In genomic region chr7:43439631-43440401, GRCh38 we compare ENCODE assay signal across 8 cellular contexts.
DNase-seq lines count a peak whose midpoint lies in the region; ATAC-seq and TF ChIP-seq lines count a peak whose summit lies in the region.

No MANE protein-coding gene starts in this region.

- DNase-seq in MCF 10A (ENCODE audit: unreplicated experiment) (peak; percentile 64), breast epithelium (ENCODE audit: low spot score in 2 of 2) (no peak), PC-3 (peak; percentile 68), foreskin melanocyte (peak; percentile 28), gastrocnemius medialis (no peak), posterior vena cava (ENCODE audit: low spot score) (no peak)
- peak; percentile 60 to 74 for DNase-seq in activated T-cell treated with anti-CD3 and anti-CD28 coated beads, Interleukin-2, amount 50 U/mL, for 48 hours

- H3K27ac ChIP-seq in breast epithelium = no peak overlapping the region
- no peak overlapping the region for H3K27ac ChIP-seq in PC-3 (ENCODE audit: low read length)
- no peak overlapping the region for H3K27ac ChIP-seq in gastrocnemius medialis

- H3K36me3 ChIP-seq in breast epithelium (no peaks in the 10 kb centered on the region), PC-3 (ENCODE audit: low read depth, low read length) (no peaks in the 10 kb centered on the region), gastrocnemius medialis (no peaks in the 10 kb centered on the region)

- intact Hi-C loops in MCF 10A (cut with micrococcal nuclease) (loop anchor here (1.0 kb wide), 2 partner anchors 179 to 499 kb away; no protein-coding TSS in a partner anchor), breast epithelium (cut with DNase I; ENCODE audit: low total_unique reads) (no loop called here), PC-3 (cut with micrococcal nuclease) (no loop called here), gastrocnemius medialis (cut with DNase I; ENCODE audit: low total_unique reads) (no loop called here), posterior vena cava (cut with DNase I) (no loop called here)

- H3F3A ChIP-seq in PC-3 (ENCODE audit: low read length, unreplicated experiment) = no peaks in the 10 kb centered on the region

- no peaks in the 10 kb centered on the region for H3K79me2 ChIP-seq in PC-3 (ENCODE audit: low read length)

- H3K9me3 ChIP-seq in breast epithelium (no peaks in the 10 kb centered on the region), PC-3 (ENCODE audit: low read length) (no peaks in the 10 kb centered on the region), gastrocnemius medialis (no peaks in the 10 kb centered on the region)

- H3K4me1 ChIP-seq in breast epithelium = no peaks in the 10 kb centered on the region
- H3K4me1 ChIP-seq in PC-3 (ENCODE audit: insufficient read depth, low read length) = no peaks in the 10 kb centered on the region
- no peaks in the 10 kb centered on the region for H3K4me1 ChIP-seq in gastrocnemius medialis

- in situ Hi-C loops in gastrocnemius medialis (cut with MboI; ENCODE audit: low sequenced_read_pairs in 4 of 4) = no loop called here

- BruUV-seq in MCF 10A (replicated peaks; lab: Mats Ljungman, UMichigan) (no TSS peak), PC-3 (replicated peaks; lab: Mats Ljungman, UMichigan) (no TSS peak)

- H3K27me3 ChIP-seq in breast epithelium = no peaks in the 10 kb centered on the region
- H3K27me3 ChIP-seq in PC-3 (ENCODE audit: low read length) = no peaks in the 10 kb centered on the region
- no peaks in the 10 kb centered on the region for H3K27me3 ChIP-seq in gastrocnemius medialis

- CTCF ChIA-PET in MCF 10A (lab: Yijun Ruan, JAX) (interaction anchor here (0.5 to 10.1 kb wide), 45 partner anchors 9 to 1736 kb away, joined by 3 to 65 read pairs (median 3); partner anchors contain the start of gene STK17A), PC-3 (lab: Charles Lee) (interaction anchor here (0.6 to 1.1 kb wide), 5 partner anchors 15 to 325 kb away, joined by 3 to 4 read pairs (median 3); partner anchors contain the start of gene STK17A)

- no peak overlapping the region for H3K4me3 Mint-ChIP-seq in MCF 10A (ENCODE audit: unreplicated experiment)

- H3K4me1 Mint-ChIP-seq in MCF 10A (ENCODE audit: insufficient read depth, unreplicated experiment) = no peaks in the 10 kb centered on the region

- POLR2A ChIA-PET in MCF 10A (lab: Yijun Ruan, JAX) (interaction anchor here (0.9 to 1.6 kb wide), 5 partner anchors 9 to 508 kb away, joined by 3 to 4 read pairs (median 3); partner anchors contain the start of genes MRPL32 and PSMA2), PC-3 (lab: Charles Lee; ENCODE audit: unreplicated experiment) (interaction anchor here (0.6 kb wide), 1 partner anchor 173 kb away, joined by 4 read pairs; no protein-coding TSS in a partner anchor)

- no peak for TF ChIP-seq POLR2A in breast epithelium (IDR thresholded peaks at IDR 0.05)
- TF ChIP-seq POLR2A in gastrocnemius medialis (IDR thresholded peaks at IDR 0.05) = no peak

- H3K4me3 ChIP-seq in breast epithelium (no peak overlapping the region), PC-3 (ENCODE audit: low read length) (no peak overlapping the region), gastrocnemius medialis (no peak overlapping the region)

- H3K27ac Mint-ChIP-seq in MCF 10A (ENCODE audit: low read depth, unreplicated experiment) = no peak overlapping the region

- H2AFZ ChIP-seq in PC-3 (ENCODE audit: low read length) = peak overlapping the region; percentile 64; the same call in 1 of the 2 replicates

- peak; percentile 90 for TF ChIP-seq CTCF in MCF 10A (IDR thresholded peaks at IDR 0.05; ENCODE audit: unreplicated experiment)
- peak in 1 of 3 donors; percentile 25 for TF ChIP-seq CTCF in breast epithelium (IDR thresholded peaks at IDR 0.05)
- TF ChIP-seq CTCF in PC-3 (conservative IDR thresholded peaks at IDR 0.05; ENCODE audit: low read depth, low read length) = peak; percentile 92
- TF ChIP-seq CTCF in gastrocnemius medialis (IDR thresholded peaks at IDR 0.05 in 4 of 5, conservative IDR thresholded peaks at IDR 0.05 in 1 of 5) = peak in 4 of 5 experiments; percentile 30 to 58 (median 36)

- no peaks in the 10 kb centered on the region for H3K27me3 Mint-ChIP-seq in MCF 10A (ENCODE audit: insufficient read depth, unreplicated experiment)

- no peaks in the 10 kb centered on the region for H3K9me3 Mint-ChIP-seq in MCF 10A (ENCODE audit: unreplicated experiment)

- ATAC-seq in HG03280 (IDR thresholded peaks at IDR 0.05; ENCODE audit: unreplicated experiment) = peak; percentile 73
- ATAC-seq in PC-3 = peak; percentile 68
- no peak for ATAC-seq in gastrocnemius medialis

- no peaks in the 10 kb centered on the region for H3K36me3 Mint-ChIP-seq in MCF 10A (ENCODE audit: insufficient read depth, unreplicated experiment)

- no peaks in the 10 kb centered on the region for H3K9me2 ChIP-seq in PC-3 (replicated peaks; ENCODE audit: low read length)

- H4K20me1 ChIP-seq in PC-3 (ENCODE audit: low read length) = no peaks in the 10 kb centered on the region

- no peak overlapping the region for H3K4me2 ChIP-seq in PC-3 (ENCODE audit: low read length)

- H3K9ac ChIP-seq in PC-3 (ENCODE audit: low read length) = no peak overlapping the region

Comparison
In these comparisons a context has a peak if more than half of its experiments do, and no peak if none do; other contexts are left out.
1. DNase-seq: peak in MCF 10A (single experiment), PC-3 (single experiment), activated T-cell treated with anti-CD3 and anti-CD28 coated beads, Interleukin-2, amount 50 U/mL, for 48 hours (2 of 2) and foreskin melanocyte (single experiment); none in breast epithelium (0 of 2), gastrocnemius medialis (0 of 2) and posterior vena cava (single experiment).
2. ATAC-seq: peak in HG03280 (single experiment) and PC-3 (single experiment); none in gastrocnemius medialis (0 of 2).